13 cellular contexts compared by ENCODE assay signal in genomic region chr20:38196592-38196991, GRCh38. TPM values are rescaled to one million over a fixed set of nuclear protein-coding genes. Genes with fewer than 3 reads are reported as not detected.
A peak's percentile ranks its signal among the peaks of the same experiment; 100 is the strongest.
DNase-seq lines count a peak whose midpoint lies in the region; TF ChIP-seq lines count a peak whose summit lies in the region.
"Had no signal": no experiment of that assay in that cellular context is flagged by ENCODE, and none has a peak within 500 bp of the region (broad histone marks: within the 10 kb centered on the region; RNA-seq: fewer than 3 reads in every experiment).

No MANE protein-coding gene starts in this region.

- POLR2A ChIA-PET in GM10248 (lab: Yijun Ruan, JAX) = interaction anchor here (0.5 kb wide), 1 partner anchor 36 kb away, joined by 3 read pairs; no protein-coding TSS in a partner anchor

- peaks cover 24% of the 10 kb centered on the region for H3K4me1 Mint-ChIP-seq in osteocyte (ENCODE audit: unreplicated experiment)

- no peaks in the 10 kb centered on the region for H3K27me3 Mint-ChIP-seq in osteocyte (ENCODE audit: unreplicated experiment)

- no peak overlapping the region for H3K4me3 Mint-ChIP-seq in osteocyte (ENCODE audit: unreplicated experiment)

- in situ Hi-C loops in SK-MEL-5 (cut with HindIII; ENCODE audit: low pct_unique_long_range_greater_than_20kb, low sequenced_read_pairs) = no loop called here

- peak overlapping the region; percentile 19 for H3K27ac Mint-ChIP-seq in osteocyte (ENCODE audit: unreplicated experiment)

- peaks cover 5% of the 10 kb centered on the region for H3K9me3 Mint-ChIP-seq in osteocyte (ENCODE audit: unreplicated experiment)

- CTCF ChIA-PET in GM10248 (lab: Yijun Ruan, JAX) = interaction anchor here (0.7 to 10.3 kb wide), 8 partner anchors 8 to 632 kb away, joined by 3 to 70 read pairs (median 3); partner anchors contain the start of gene TGM2

- H3K4me3 ChIP-seq in fibroblast of villous mesenchyme (ENCODE audit: low read depth, low read length) = no peak overlapping the region

- DNase-seq in ELR (ENCODE audit: low read depth) = peak; percentile 93
- peak; percentile 21 for DNase-seq in SK-MEL-5 (ENCODE audit: low read depth, low spot score)
- peak; percentile 94 for DNase-seq in fibroblast of villous mesenchyme (ENCODE audit: low read depth)
- DNase-seq in osteocyte (ENCODE audit: extremely low spot score, unreplicated experiment) = no peak
- no peak for DNase-seq in GM10248 (ENCODE audit: extremely low spot score)
- no peak for DNase-seq in ureter (ENCODE audit: low spot score)
- DNase-seq in NCI-H748 (lab: John Stamatoyannopoulos, UW; ENCODE audit: unreplicated experiment) = no peak
- no peak for DNase-seq in activated CD4-positive, alpha-beta T cell treated with anti-CD3 and anti-CD28 coated beads for 1 hour
- DNase-seq: activated CD4-positive, CD25-positive, alpha-beta regulatory T cell; central memory CD4-positive, alpha-beta T cell; DMS153; kidney glomerular epithelial cell; NCI-H2107 had no signal

- H3K36me3 Mint-ChIP-seq in osteocyte (ENCODE audit: unreplicated experiment) = no peaks in the 10 kb centered on the region

- TF ChIP-seq CTCF in fibroblast of villous mesenchyme (IDR thresholded peaks at IDR 0.05; ENCODE audit: insufficient read depth, low read depth, low read length) (no peak), osteocyte (IDR thresholded peaks at IDR 0.05) (no peak), GM10248 (IDR thresholded peaks at IDR 0.05; ENCODE audit: control extremely low read depth, extremely low read depth, low read depth, missing control alignments) (no peak)

RNA-seq across cellular contexts. Expression of gene TGM2, which starts 31.5 kb away (rescaled TPM):
- total RNA-seq in SK-MEL-5 (2014; rRNA removed; shearing (Covaris generic)) = 5.6 and 7.0 TPM in 2 replicates
- 6.9 and 10.8 TPM in 2 replicates for polyA plus RNA-seq in SK-MEL-5 (2015; cell fraction: cytosol; rRNA removed)
- polyA plus RNA-seq in SK-MEL-5 (2015; cell fraction: nucleus; rRNA removed) = 0.62 and 3.6 TPM in 2 replicates
- total RNA-seq in fibroblast of villous mesenchyme (1,041 and 2,020 TPM in 2 replicates), osteocyte (29.2 and 32.7 TPM in 2 replicates), ureter (143 TPM)

Comparison
In these comparisons a context has a peak if more than half of its experiments do, and no peak if none do; other contexts are left out.
1. DNase-seq: peak in ELR (single experiment), SK-MEL-5 (single experiment) and fibroblast of villous mesenchyme (single experiment); none in osteocyte (single experiment), GM10248 (single experiment), ureter (single experiment), NCI-H748 (single experiment) and activated CD4-positive, alpha-beta T cell treated with anti-CD3 and anti-CD28 coated beads for 1 hour (single experiment).